In genomic region chr2:134574610-134575332, GRCh38 we compare ENCODE assay signal across 14 cellular contexts.
"Had no signal": no experiment of that assay in that cellular context is flagged by ENCODE, and none has a peak within 500 bp of the region (broad histone marks: within the 10 kb centered on the region; RNA-seq: fewer than 3 reads in every experiment).

No MANE protein-coding gene starts in this region.

- DNase-seq: activated CD4-positive, alpha-beta T cell treated with anti-CD3 and anti-CD28 coated beads for 48 hours; activated naive CD4-positive, alpha-beta T cell treated with anti-CD3 and anti-CD28 coated beads for 36 hours; central memory CD4-positive, alpha-beta T cell; cortex of kidney; effector CD8-positive, alpha-beta T cell; left lung; mesenchymal stem cell; nephron progenitor cell; psoas muscle; right lobe of liver; spleen; stimulated activated CD4-positive, alpha-beta T cell treated with anti-CD3 and anti-CD28 coated beads, Interleukin-1b, Interleukin-23, amount 100 ng/mL, for 48 hours; tibial artery had no signal

- H3K36me3 ChIP-seq: left lung, right lobe of liver, spleen, tibial artery, vagina had no signal

- H3K4me3 ChIP-seq: left lung, psoas muscle, right lobe of liver, spleen, tibial artery, vagina had no signal

- H3K27me3 ChIP-seq: left lung, right lobe of liver, spleen, vagina had no signal

- H3K27ac ChIP-seq: left lung, psoas muscle, right lobe of liver, spleen, tibial artery, vagina had no signal

- H3K4me1 ChIP-seq: left lung, psoas muscle, right lobe of liver, spleen, tibial artery, vagina had no signal

- H3K9me3 ChIP-seq: left lung, psoas muscle, right lobe of liver, spleen, tibial artery, vagina had no signal
